ENCODE assay signal across 22 cellular contexts in genomic region chr1:177783052-177783451, GRCh38.
DNase-seq lines count a peak whose midpoint lies in the region; ATAC-seq, FAIRE-seq and TF ChIP-seq lines count a peak whose summit lies in the region.
"Had no signal": no experiment of that assay in that cellular context is flagged by ENCODE, and none has a peak within 500 bp of the region (broad histone marks: within the 10 kb centered on the region; RNA-seq: fewer than 3 reads in every experiment).

No MANE protein-coding gene starts in this region.

- H3K27me3 ChIP-seq in RWPE2 (ENCODE audit: insufficient read depth, poor library complexity, severe bottlenecking): no peaks in the 10 kb centered on the region

- no peaks in the 10 kb centered on the region for H3K36me3 Mint-ChIP-seq in activated naive CD8-positive, alpha-beta T cell treated with anti-CD3 and anti-CD28 coated beads, Interleukin-2, amount 50 U/mL, for 24 hours (ENCODE audit: low read depth)
- H3K36me3 Mint-ChIP-seq: naive B cell had no signal

- no peaks in the 10 kb centered on the region for H3K4me1 ChIP-seq in RWPE2 (ENCODE audit: insufficient read depth, poor library complexity, severe bottlenecking)

- H3K27ac ChIP-seq in RWPE2 (ENCODE audit: poor library complexity, severe bottlenecking): no peak overlapping the region
- H3K27ac ChIP-seq: cardiac muscle cell had no signal

- H3K36me3 ChIP-seq in RWPE2 (ENCODE audit: low read depth): no peaks in the 10 kb centered on the region
- H3K36me3 ChIP-seq: cardiac muscle cell had no signal

- H3K9me3 ChIP-seq in RWPE2 (ENCODE audit: severe bottlenecking): no peaks in the 10 kb centered on the region

- TF ChIP-seq POLR2A in GM12892 (IDR thresholded peaks at IDR 0.05; ENCODE audit: low read depth, low read length): no peak

- no peak for ATAC-seq in RWPE2 (ENCODE audit: low read depth)
- peak; percentile 34 for ATAC-seq in left lobe of liver
- ATAC-seq in activated naive CD8-positive, alpha-beta T cell treated with anti-CD3 and anti-CD28 coated beads, Interleukin-2, amount 50 U/mL, for 24 hours: no peak
- ATAC-seq: activated T-cell treated with anti-CD3 and anti-CD28 coated beads, Interleukin-2, amount 50 U/mL, for 4 hours; right cardiac atrium had no signal

- no peak for FAIRE-seq in GM12892 (lab: Jason Lieb, UNC)

- H3K9me3 Mint-ChIP-seq in activated naive CD8-positive, alpha-beta T cell treated with anti-CD3 and anti-CD28 coated beads, Interleukin-2, amount 50 U/mL, for 24 hours: no peaks in the 10 kb centered on the region
- H3K9me3 Mint-ChIP-seq: dendritic cell treated with granulocyte-macrophage colony-stimulating factor and Interleukin-4, amounts not matched to agents 40 ng/mL and 50 ng/mL, for 4 days had no signal

- no peaks in the 10 kb centered on the region for H3K27me3 Mint-ChIP-seq in activated naive CD8-positive, alpha-beta T cell treated with anti-CD3 and anti-CD28 coated beads, Interleukin-2, amount 50 U/mL, for 24 hours
- H3K27me3 Mint-ChIP-seq: dendritic cell treated with granulocyte-macrophage colony-stimulating factor and Interleukin-4, amounts not matched to agents 40 ng/mL and 50 ng/mL, for 4 days had no signal

- H3K4me3 Mint-ChIP-seq in activated naive CD8-positive, alpha-beta T cell treated with anti-CD3 and anti-CD28 coated beads, Interleukin-2, amount 50 U/mL, for 24 hours: no peak overlapping the region
- H3K4me3 Mint-ChIP-seq: activated T-cell treated with anti-CD3 and anti-CD28 coated beads, Interleukin-2, amount 50 U/mL, for 4 hours; dendritic cell treated with granulocyte-macrophage colony-stimulating factor and Interleukin-4, amounts not matched to agents 40 ng/mL and 50 ng/mL, for 4 days; naive B cell had no signal

- TF ChIP-seq CTCF in GM12865 (IDR thresholded peaks at IDR 0.05; ENCODE audit: insufficient read depth, low read depth, low read length, missing control alignments) (peak; percentile 12), RWPE2 (IDR thresholded peaks at IDR 0.05; ENCODE audit: poor library complexity, severe bottlenecking) (peak; percentile 10)

- H3K27ac Mint-ChIP-seq in activated naive CD8-positive, alpha-beta T cell treated with anti-CD3 and anti-CD28 coated beads, Interleukin-2, amount 50 U/mL, for 24 hours: no peak overlapping the region
- H3K27ac Mint-ChIP-seq: dendritic cell treated with granulocyte-macrophage colony-stimulating factor and Interleukin-4, amounts not matched to agents 40 ng/mL and 50 ng/mL, for 4 days; naive B cell had no signal

- DNase-seq in GM12865 (ENCODE audit: low read depth): no peak
- DNase-seq in HuH-7 (ENCODE audit: low spot score): peak; percentile 6
- DNase-seq in RWPE2 (ENCODE audit: low spot score): no peak
- no peak for DNase-seq in left lobe of liver (ENCODE audit: low spot score)
- no peak for DNase-seq in GM12892 (ENCODE audit: insufficient read length)
- DNase-seq in NCI-H128 (lab: John Stamatoyannopoulos, UW; ENCODE audit: unreplicated experiment): no peak
- no peak for DNase-seq in activated naive CD8-positive, alpha-beta T cell treated with anti-CD3 and anti-CD28 coated beads, Interleukin-2, amount 50 U/mL, for 24 hours
- no peak for DNase-seq in NCI-H1417 (lab: John Stamatoyannopoulos, UW)
- DNase-seq: activated CD4-positive, alpha-beta T cell treated with anti-CD3 and anti-CD28 coated beads for 1 hour; activated CD8-positive, alpha-beta memory T cell treated with anti-CD3 and anti-CD28 coated beads for 24 hours; activated naive CD4-positive, alpha-beta T cell; activated T-cell treated with anti-CD3 and anti-CD28 coated beads, Interleukin-2, amount 50 U/mL, for 4 hours; amniotic stem cell; DND-41; naive B cell; NCI-H146; right cardiac atrium; SHP77; stimulated activated CD8-positive, alpha-beta memory T cell treated with anti-CD3 and anti-CD28 coated beads, Interleukin-4, amount 100 ng/mL, for 48 hours; trophoblast cell had no signal

- H3K4me3 ChIP-seq in GM12865 (ENCODE audit: low read depth, low read length) (no peak overlapping the region), RWPE2 (ENCODE audit: severe bottlenecking) (no peak overlapping the region)
- H3K4me3 ChIP-seq: cardiac muscle cell had no signal

- no peaks in the 10 kb centered on the region for H3K4me1 Mint-ChIP-seq in activated naive CD8-positive, alpha-beta T cell treated with anti-CD3 and anti-CD28 coated beads, Interleukin-2, amount 50 U/mL, for 24 hours
- H3K4me1 Mint-ChIP-seq: naive B cell had no signal
